ENCODE assay signal across 14 cellular contexts in the genomic region with DNA sequence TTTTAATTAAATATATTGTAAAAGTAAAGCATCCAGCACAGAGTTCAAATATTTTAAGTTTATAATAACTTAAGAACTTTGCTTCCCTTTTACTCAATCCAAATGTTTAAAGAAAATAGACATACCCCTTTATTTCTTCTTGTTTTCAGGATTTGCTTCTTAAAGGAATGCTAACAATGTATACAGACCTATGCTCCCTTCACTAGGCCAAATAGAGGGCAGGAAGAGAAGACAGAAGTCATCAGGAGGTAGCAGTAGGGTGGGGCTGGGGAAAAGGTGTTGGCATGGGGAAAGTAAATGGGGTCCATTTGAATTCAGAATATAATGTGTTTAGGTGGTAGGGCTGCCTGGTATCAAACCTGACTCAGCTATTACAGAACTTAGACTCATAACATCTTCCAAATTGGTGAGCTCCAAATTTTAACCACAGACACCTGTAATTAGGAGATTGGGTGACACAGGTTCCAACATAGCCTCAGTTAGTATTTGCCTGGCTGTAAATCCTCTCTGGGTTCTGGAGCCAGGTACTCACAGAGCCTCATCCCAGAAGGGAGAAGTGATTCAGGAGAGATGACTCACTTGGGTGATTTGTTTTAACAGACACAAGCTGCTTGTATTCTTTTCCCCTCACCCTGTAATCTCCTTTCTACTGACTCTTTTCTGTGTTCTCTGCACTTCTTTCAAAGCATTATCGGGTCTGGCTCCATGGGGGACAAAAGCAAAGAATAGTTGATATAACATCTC.
DNase-seq lines count a peak whose midpoint lies in the region; ATAC-seq and TF ChIP-seq lines count a peak whose summit lies in the region.
"Had no signal": no experiment of that assay in that cellular context is flagged by ENCODE, and none has a peak within 500 bp of the region (broad histone marks: within the 10 kb centered on the region; RNA-seq: fewer than 3 reads in every experiment).

No MANE protein-coding gene starts in this region.

- no peaks in the 10 kb centered on the region for H3K79me2 ChIP-seq in mesendoderm (ENCODE audit: control insufficient read depth, insufficient read depth, low read length)

- H3K4me1 ChIP-seq in mesendoderm (ENCODE audit: control insufficient read depth, low read depth, low read length) (no peaks in the 10 kb centered on the region), prostate gland (replicated peaks) (no peaks in the 10 kb centered on the region)
- H3K4me1 ChIP-seq: upper lobe of right lung had no signal

- H2BK5ac ChIP-seq in mesendoderm (ENCODE audit: low read length), result no peak overlapping the region

- TF ChIP-seq POLR2A in prostate gland (IDR thresholded peaks at IDR 0.05), result no peak

- in situ Hi-C loops in brain microvascular endothelial cell (cut with HindIII; ENCODE audit: low pct_ligation_motif_present, low sequenced_read_pairs), result no loop called here

- H3K36me3 ChIP-seq in brain microvascular endothelial cell (replicated peaks) (no peaks in the 10 kb centered on the region), mesendoderm (ENCODE audit: control insufficient read depth, insufficient read depth, low read length) (no peaks in the 10 kb centered on the region), prostate gland (no peaks in the 10 kb centered on the region)
- H3K36me3 ChIP-seq: upper lobe of right lung had no signal

- TF ChIP-seq CTCF in brain microvascular endothelial cell (IDR thresholded peaks at IDR 0.05; ENCODE audit: low read depth, low read length, missing control alignments), result no peak
- TF ChIP-seq CTCF in prostate gland (IDR thresholded peaks at IDR 0.05), result no peak

- H2BK120ac ChIP-seq in mesendoderm (ENCODE audit: low read depth, low read length), result no peak overlapping the region

- no peak overlapping the region for H3K23ac ChIP-seq in mesendoderm (ENCODE audit: low read length)

- H4K5ac ChIP-seq in mesendoderm (ENCODE audit: low read length), result no peak overlapping the region

- intact Hi-C loops in prostate gland (cut with DNase I), result no loop called here

- H3K4me3 ChIP-seq in brain microvascular endothelial cell (ENCODE audit: low read depth, low read length), result no peak overlapping the region
- H3K4me3 ChIP-seq in mesendoderm (ENCODE audit: low read length), result no peak overlapping the region
- no peak overlapping the region for H3K4me3 ChIP-seq in prostate gland
- H3K4me3 ChIP-seq: upper lobe of right lung had no signal

- DNase-seq in EH (ENCODE audit: low read depth), result peak; percentile 71
- DNase-seq in M059J (ENCODE audit: low read depth), result peak; percentile 84
- DNase-seq in brain microvascular endothelial cell, result peak; percentile 55
- peak; percentile 90 for DNase-seq in mesendoderm
- no peak for DNase-seq in prostate gland (ENCODE audit: low spot score)
- no peak for DNase-seq in activated naive CD4-positive, alpha-beta T cell (lab: John Stamatoyannopoulos, UW)
- DNase-seq: activated CD4-positive, alpha-beta T cell treated with anti-CD3 and anti-CD28 coated beads for 4 hours; DMS79 treated with DMSO at 0.1 percent for 48 hours; left ventricle myocardium superior; NCI-H2107; SHP77; upper lobe of right lung had no signal

- no CpG with 5 or more reads among the region's 1 CpG for WGBS in mesendoderm (ENCODE audit: extremely low coverage, insufficient coverage, low lambda C conversion rate)
- 40% methylated on average over 1 of the region's 1 CpG for WGBS in prostate gland

- H3K4me2 ChIP-seq in mesendoderm (ENCODE audit: low read length), result no peak overlapping the region

- H2BK15ac ChIP-seq in mesendoderm (replicated peaks; ENCODE audit: low read depth), result no peak overlapping the region

- H2AK5ac ChIP-seq in mesendoderm (ENCODE audit: low read length), result no peak overlapping the region

- H3K27ac ChIP-seq in brain microvascular endothelial cell (no peak overlapping the region), mesendoderm (ENCODE audit: low read depth, low read length) (peak overlapping the region; percentile 22), prostate gland (no peak overlapping the region)
- H3K27ac ChIP-seq: upper lobe of right lung had no signal

- H3K18ac ChIP-seq in mesendoderm (ENCODE audit: low read length), result no peak overlapping the region

- no peak overlapping the region for H3K4ac ChIP-seq in mesendoderm (ENCODE audit: low read depth, low read length)

- no peaks in the 10 kb centered on the region for H3K79me1 ChIP-seq in mesendoderm (ENCODE audit: low read length)

- no peak overlapping the region for H4K8ac ChIP-seq in mesendoderm (ENCODE audit: low read depth, low read length)

- H3K9ac ChIP-seq in mesendoderm (ENCODE audit: low read length), result no peak overlapping the region

- ATAC-seq in HG02970 (IDR thresholded peaks at IDR 0.05; ENCODE audit: low FRiP score, unreplicated experiment) (no peak), GM18519 (IDR thresholded peaks at IDR 0.05; ENCODE audit: low FRiP score, unreplicated experiment) (no peak)
- ATAC-seq: left ventricle myocardium superior, upper lobe of right lung had no signal

- H3K9me3 ChIP-seq in prostate gland, result no peaks in the 10 kb centered on the region
- H3K9me3 ChIP-seq: upper lobe of right lung had no signal

- no peaks in the 10 kb centered on the region for H3K27me3 ChIP-seq in brain microvascular endothelial cell (replicated peaks)
- no peaks in the 10 kb centered on the region for H3K27me3 ChIP-seq in mesendoderm (ENCODE audit: insufficient read depth, low read length, poor library complexity)
- H3K27me3 ChIP-seq in prostate gland (replicated peaks; ENCODE audit: insufficient read depth), result no peaks in the 10 kb centered on the region
- H3K27me3 ChIP-seq: upper lobe of right lung had no signal

- no peak overlapping the region for H3K56ac ChIP-seq in mesendoderm (ENCODE audit: low read length)

Comparison
In these comparisons a context has a peak if more than half of its experiments do, and no peak if none do; other contexts are left out.
1. DNase-seq: peak in EH (single experiment), M059J (single experiment), brain microvascular endothelial cell (single experiment) and mesendoderm (single experiment); none in prostate gland (single experiment) and activated naive CD4-positive, alpha-beta T cell (0 of 4).